11 cellular contexts compared by ENCODE assay signal in the genomic region with DNA sequence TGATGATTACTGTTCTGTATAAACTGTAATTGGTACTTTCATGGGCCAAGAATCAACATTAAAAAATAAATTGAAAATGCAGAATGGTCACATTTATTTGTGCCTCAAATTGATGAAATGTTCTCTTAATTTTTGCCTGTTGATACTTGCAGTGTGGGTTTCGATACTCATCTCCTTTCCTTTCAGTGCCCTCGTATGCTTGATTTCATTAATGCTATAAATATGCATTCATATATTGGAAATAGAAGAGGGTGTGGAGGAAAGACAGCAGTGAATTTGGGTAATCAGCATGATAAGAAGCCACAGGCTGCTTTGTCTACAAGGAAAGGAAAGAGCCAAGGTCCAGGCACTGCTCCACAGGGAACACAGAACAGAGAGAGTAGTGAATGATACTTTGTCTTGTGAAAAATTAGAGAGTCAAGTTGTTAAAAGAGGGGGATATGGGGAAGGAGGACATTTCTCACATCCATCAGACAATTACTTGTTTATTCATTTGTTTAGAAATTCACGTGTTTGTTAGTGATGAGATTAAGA. TPM values are rescaled to one million over a fixed set of nuclear protein-coding genes. Genes with fewer than 3 reads are reported as not detected.
DNase-seq lines count a peak whose midpoint lies in the region; ATAC-seq and TF ChIP-seq lines count a peak whose summit lies in the region.
"Had no signal": no experiment of that assay in that cellular context is flagged by ENCODE, and none has a peak within 500 bp of the region (broad histone marks: within the 10 kb centered on the region; RNA-seq: fewer than 3 reads in every experiment).

No MANE protein-coding gene starts in this region.

- no peaks in the 10 kb centered on the region for H3K9me3 ChIP-seq in tibial artery
- H3K9me3 ChIP-seq: neutrophil had no signal

- intact Hi-C loops in tibial artery (cut with DNase I; ENCODE audit: low total_unique reads), result loop anchor here (10.0 kb wide), 1 partner anchor 165 kb away; a partner anchor contains a TSS

- H3K27ac Mint-ChIP-seq in activated T-cell treated with anti-CD3 and anti-CD28 coated beads, Interleukin-2, amount 50 U/mL, for 72 hours, result peak overlapping the region; percentile 98
- H3K27ac Mint-ChIP-seq in activated naive CD8-positive, alpha-beta T cell treated with anti-CD3 and anti-CD28 coated beads, Interleukin-2, amount 10 ng/mL, durations not matched to agents 7 days and 5 days, result peak overlapping the region; percentile 89

- H3K9me3 Mint-ChIP-seq in activated T-cell treated with anti-CD3 and anti-CD28 coated beads, Interleukin-2, amount 50 U/mL, for 72 hours, result no peaks in the 10 kb centered on the region
- peaks cover 14% of the 10 kb centered on the region for H3K9me3 Mint-ChIP-seq in activated naive CD8-positive, alpha-beta T cell treated with anti-CD3 and anti-CD28 coated beads, Interleukin-2, amount 10 ng/mL, durations not matched to agents 7 days and 5 days

- no peaks in the 10 kb centered on the region for H3K36me3 ChIP-seq in tibial artery
- H3K36me3 ChIP-seq: neutrophil had no signal

- peaks cover 0 to 8% of the 10 kb centered on the region in 2 donors for H3K36me3 Mint-ChIP-seq in activated T-cell treated with anti-CD3 and anti-CD28 coated beads, Interleukin-2, amount 50 U/mL, for 72 hours (ENCODE audit: insufficient read depth in 2 of 2)
- H3K36me3 Mint-ChIP-seq in activated naive CD8-positive, alpha-beta T cell treated with anti-CD3 and anti-CD28 coated beads, Interleukin-2, amount 10 ng/mL, durations not matched to agents 7 days and 5 days, result peaks cover 63% of the 10 kb centered on the region

- H3K27ac ChIP-seq in tibial artery (peak overlapping the region; percentile 94 to 97), substantia nigra (ENCODE audit: low read depth, low read length, poor library complexity, severe bottlenecking) (no peak overlapping the region)

- TF ChIP-seq CTCF in tibial artery (IDR thresholded peaks at IDR 0.05), result no peak

- no peaks in the 10 kb centered on the region for H3K27me3 Mint-ChIP-seq in activated T-cell treated with anti-CD3 and anti-CD28 coated beads, Interleukin-2, amount 50 U/mL, for 72 hours (ENCODE audit: low read depth)
- H3K27me3 Mint-ChIP-seq in activated naive CD8-positive, alpha-beta T cell treated with anti-CD3 and anti-CD28 coated beads, Interleukin-2, amount 10 ng/mL, durations not matched to agents 7 days and 5 days, result no peaks in the 10 kb centered on the region

- DNase-seq in activated T-cell treated with anti-CD3 and anti-CD28 coated beads, Interleukin-2, amount 50 U/mL, for 72 hours, result no peak
- no peak for DNase-seq in activated T-cell treated with anti-CD3 and anti-CD28 coated beads for 4 hours
- no peak for DNase-seq in activated naive CD8-positive, alpha-beta T cell treated with anti-CD3 and anti-CD28 coated beads, Interleukin-2, amount 10 ng/mL, durations not matched to agents 7 days and 5 days
- DNase-seq in medulla oblongata (ENCODE audit: extremely low spot score), result peak; percentile 22
- DNase-seq in tibial artery, result no peak
- no peak for DNase-seq in hippocampal formation (lab: John Stamatoyannopoulos, UW)
- DNase-seq in substantia nigra (lab: John Stamatoyannopoulos, UW), result no peak
- no peak for DNase-seq in inferior parietal cortex (ENCODE audit: extremely low spot score)
- DNase-seq: activated gamma-delta T cell treated with Interleukin-2 at 50 U/mL for 16 hours, SW 1271 had no signal

- no peaks in the 10 kb centered on the region for H3K27me3 ChIP-seq in tibial artery
- H3K27me3 ChIP-seq: neutrophil had no signal

- peaks cover 26% of the 10 kb centered on the region for H3K4me1 Mint-ChIP-seq in activated T-cell treated with anti-CD3 and anti-CD28 coated beads, Interleukin-2, amount 50 U/mL, for 72 hours (ENCODE audit: low read depth)
- peaks cover 50% of the 10 kb centered on the region for H3K4me1 Mint-ChIP-seq in activated naive CD8-positive, alpha-beta T cell treated with anti-CD3 and anti-CD28 coated beads, Interleukin-2, amount 10 ng/mL, durations not matched to agents 7 days and 5 days

- ATAC-seq in activated T-cell treated with anti-CD3 and anti-CD28 coated beads, Interleukin-2, amount 50 U/mL, for 72 hours (replicated peaks in 1 of 2), result no peak
- ATAC-seq in activated naive CD8-positive, alpha-beta T cell treated with anti-CD3 and anti-CD28 coated beads, Interleukin-2, amount 10 ng/mL, durations not matched to agents 7 days and 5 days (ENCODE audit: low read depth), result no peak

- POLR2A ChIA-PET in activated naive CD8-positive, alpha-beta T cell treated with anti-CD3 and anti-CD28 coated beads, Interleukin-2, amount 10 ng/mL, durations not matched to agents 7 days and 5 days (lab: Charles Lee), result interaction anchor here (2.6 kb wide), 1 partner anchor 13 kb away, joined by 38 read pairs; no protein-coding TSS in a partner anchor

- H3K4me3 ChIP-seq in tibial artery, result peak overlapping the region; percentile 75 to 85

- H3K4me3 Mint-ChIP-seq in activated T-cell treated with anti-CD3 and anti-CD28 coated beads, Interleukin-2, amount 50 U/mL, for 72 hours, result peak overlapping the region; percentile 88 to 94
- peak overlapping the region; percentile 95 for H3K4me3 Mint-ChIP-seq in activated naive CD8-positive, alpha-beta T cell treated with anti-CD3 and anti-CD28 coated beads, Interleukin-2, amount 10 ng/mL, durations not matched to agents 7 days and 5 days

- peaks cover 0 to 9% (median 3%) of the 10 kb centered on the region in 4 donors for H3K4me1 ChIP-seq in tibial artery

RNA-seq across cellular contexts. Expression of a gene that starts 1.0 kb away (rescaled TPM):
- 10 to 100 TPM; 14.3 to 38.4 TPM for total RNA-seq in activated T-cell treated with anti-CD3 and anti-CD28 coated beads, Interleukin-2, amount 50 U/mL, for 72 hours
- total RNA-seq in activated naive CD8-positive, alpha-beta T cell treated with anti-CD3 and anti-CD28 coated beads, Interleukin-2, amount 10 ng/mL, durations not matched to agents 7 days and 5 days, result 100 to 1,000 TPM; 137 to 141 TPM
